17 cellular contexts compared by ENCODE assay signal in the genomic region with DNA sequence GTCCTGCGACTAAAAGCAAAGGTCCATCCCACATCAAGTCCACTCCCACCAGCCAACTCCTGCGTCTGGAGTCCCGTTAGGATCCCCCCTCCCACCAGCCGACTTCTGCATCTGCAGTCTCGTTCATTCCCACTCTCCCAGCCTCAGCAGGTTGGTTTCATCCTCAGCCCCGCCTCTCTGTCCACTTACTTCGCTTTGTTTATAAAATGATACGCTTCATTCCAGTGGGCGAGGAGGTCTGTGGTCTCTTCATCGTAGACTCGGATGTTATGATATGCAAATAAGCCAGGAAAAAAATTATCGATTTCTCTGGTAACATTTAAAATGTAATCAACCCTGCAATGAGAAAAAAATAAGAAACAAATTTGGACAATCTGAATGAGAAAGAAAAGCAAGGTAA. TPM values are rescaled to one million over a fixed set of nuclear protein-coding genes. Genes with fewer than 3 reads are reported as not detected.
DNase-seq lines count a peak whose midpoint lies in the region; ATAC-seq and TF ChIP-seq lines count a peak whose summit lies in the region.
"Had no signal": no experiment of that assay in that cellular context is flagged by ENCODE, and none has a peak within 500 bp of the region (broad histone marks: within the 10 kb centered on the region; RNA-seq: fewer than 3 reads in every experiment).

No MANE protein-coding gene starts in this region.

- H3K4me3 ChIP-seq in neural progenitor cell, result no peak overlapping the region
- no peak overlapping the region for H3K4me3 ChIP-seq in transverse colon
- no peak overlapping the region for H3K4me3 ChIP-seq in ovary

- H3K27me3 Mint-ChIP-seq in WTC11 (ENCODE audit: low read depth) (no peaks in the 10 kb centered on the region), endothelial cell (ENCODE audit: unreplicated experiment) (no peaks in the 10 kb centered on the region), neural progenitor cell (ENCODE audit: insufficient read depth, low read depth) (peaks cover 4% of the 10 kb centered on the region)
- H3K27me3 Mint-ChIP-seq: stimulated activated naive CD8-positive, alpha-beta T cell treated with anti-CD3 and anti-CD28 coated beads, Interleukin-15, Interleukin-2, amounts not matched to agents 100 ng/mL and 50 ng/mL, for 24 hours had no signal

- H3K9me3 ChIP-seq in neural progenitor cell (ENCODE audit: low read depth) (no peaks in the 10 kb centered on the region), transverse colon (no peaks in the 10 kb centered on the region), ovary (no peaks in the 10 kb centered on the region)

- H3K27ac Mint-ChIP-seq in WTC11, result peak overlapping the region; percentile 57
- H3K27ac Mint-ChIP-seq in endothelial cell (ENCODE audit: unreplicated experiment), result no peak overlapping the region
- H3K27ac Mint-ChIP-seq in neural progenitor cell, result peak overlapping the region; percentile 74
- H3K27ac Mint-ChIP-seq: activated naive CD4-positive, alpha-beta T cell treated with anti-CD3 and anti-CD28 coated beads for 36 hours; mesothelial cell of epicardium; stimulated activated naive CD8-positive, alpha-beta T cell treated with anti-CD3 and anti-CD28 coated beads, Interleukin-15, Interleukin-2, amounts not matched to agents 100 ng/mL and 50 ng/mL, for 24 hours; T-helper 2 cell treated with Interferon-gamma antibody and Interleukin-4, amounts not matched to agents 5 μg/mL and 100 μg/mL, for 36 hours had no signal

- POLR2A ChIA-PET in WTC11 (lab: Charles Lee), result no interaction called here

- H3K79me2 ChIP-seq in neural progenitor cell (ENCODE audit: low read depth), result no peaks in the 10 kb centered on the region

- peaks cover 23% of the 10 kb centered on the region for H3K4me1 Mint-ChIP-seq in WTC11
- H3K4me1 Mint-ChIP-seq in endothelial cell (ENCODE audit: unreplicated experiment), result peaks cover 37% of the 10 kb centered on the region
- peaks cover 58% of the 10 kb centered on the region for H3K4me1 Mint-ChIP-seq in neural progenitor cell

- H3K36me3 ChIP-seq in neural progenitor cell (peaks cover 3% of the 10 kb centered on the region), transverse colon (peaks cover 0 to 33% (median 7%) of the 10 kb centered on the region in 4 donors), ovary (no peaks in the 10 kb centered on the region)

- 72 to 75% methylated on average over 11 to 12 of the region's 12 CpGs for WGBS in transverse colon (ENCODE audit: low coverage in 1 of 2), 2 donors
- WGBS in ovary, 3 donors, result 86 to 88% (median 87%) methylated on average over 12 of the region's 12 CpGs

- no peak overlapping the region for H3K27ac ChIP-seq in neural progenitor cell
- peak overlapping the region; percentile 80 to 93 (median 88) for H3K27ac ChIP-seq in transverse colon
- H3K27ac ChIP-seq in ovary, result no peak overlapping the region
- H3K27ac ChIP-seq: C4-2B, KMS-11 had no signal

- H3K4me3 Mint-ChIP-seq in WTC11, result no peak overlapping the region
- H3K4me3 Mint-ChIP-seq in endothelial cell (ENCODE audit: unreplicated experiment), result peak overlapping the region; percentile 67
- H3K4me3 Mint-ChIP-seq in neural progenitor cell, result peak overlapping the region; percentile 72
- H3K4me3 Mint-ChIP-seq: activated naive CD4-positive, alpha-beta T cell treated with anti-CD3 and anti-CD28 coated beads for 36 hours; mesothelial cell of epicardium; stimulated activated naive CD8-positive, alpha-beta T cell treated with anti-CD3 and anti-CD28 coated beads, Interleukin-15, Interleukin-2, amounts not matched to agents 100 ng/mL and 50 ng/mL, for 24 hours; T-helper 2 cell treated with Interferon-gamma antibody and Interleukin-4, amounts not matched to agents 5 μg/mL and 100 μg/mL, for 36 hours had no signal

- no peak overlapping the region for H2AFZ ChIP-seq in neural progenitor cell (replicated peaks)

- TF ChIP-seq POLR2A in transverse colon (IDR thresholded peaks at IDR 0.05), result no peak
- no peak for TF ChIP-seq POLR2A in ovary (IDR thresholded peaks at IDR 0.05)

- H3F3A ChIP-seq in neural progenitor cell (ENCODE audit: low read depth), result peaks cover 42% of the 10 kb centered on the region

- in situ Hi-C loops in transverse colon (cut with MboI; ENCODE audit: low pct_ligation_motif_present in 1 of 4, low pct_unique_long_range_greater_than_20kb in 1 of 4, low sequenced_read_pairs in 3 of 4), result loop anchor here (5.0 to 10.0 kb wide), 3 partner anchors 136 to 236 kb away; a partner anchor contains a TSS

- TF ChIP-seq CTCF in WTC11 (IDR thresholded peaks at IDR 0.05) (no peak), endothelial cell (IDR thresholded peaks at IDR 0.05; ENCODE audit: unreplicated experiment) (no peak), neural progenitor cell (IDR thresholded peaks at IDR 0.05) (no peak), transverse colon (IDR thresholded peaks at IDR 0.05) (no peak), ovary (IDR thresholded peaks at IDR 0.05) (no peak)

- peaks cover 30% of the 10 kb centered on the region for H3K4me1 ChIP-seq in neural progenitor cell
- peaks cover 15 to 60% (median 35%) of the 10 kb centered on the region in 4 donors for H3K4me1 ChIP-seq in transverse colon
- H3K4me1 ChIP-seq in ovary (ENCODE audit: insufficient read depth), result peaks cover 14% of the 10 kb centered on the region

- no peak for ATAC-seq in WTC11
- no peak for ATAC-seq in GM21423 (IDR thresholded peaks at IDR 0.05; ENCODE audit: unreplicated experiment)
- ATAC-seq: activated CD4-positive, CD25-positive, alpha-beta regulatory T cell treated with anti-CD3 and anti-CD28 coated beads, Interleukin-2, amount 50 U/mL, for 24 hours had no signal

- no peak overlapping the region for H3K4me2 ChIP-seq in neural progenitor cell
- H3K4me2 ChIP-seq: KMS-11 had no signal

- TF ChIP-seq EP300 in transverse colon (IDR thresholded peaks at IDR 0.05; ENCODE audit: low read depth) (no peak), ovary (IDR thresholded peaks at IDR 0.05) (no peak)

- no peak overlapping the region for H3K9ac ChIP-seq in neural progenitor cell
- H3K9ac ChIP-seq: KMS-11 had no signal

- H3K27me3 ChIP-seq in neural progenitor cell (no peaks in the 10 kb centered on the region), transverse colon (no peaks in the 10 kb centered on the region), ovary (no peaks in the 10 kb centered on the region)

- H3K36me3 Mint-ChIP-seq in WTC11 (peaks cover 48% of the 10 kb centered on the region), endothelial cell (ENCODE audit: low read depth, unreplicated experiment) (peaks cover 46% of the 10 kb centered on the region), neural progenitor cell (peaks cover 38% of the 10 kb centered on the region)

- CTCF ChIA-PET in WTC11 (lab: Charles Lee), result interaction anchor here (0.6 kb wide), 1 partner anchor 154 kb away, joined by 3 read pairs; no protein-coding TSS in a partner anchor

- intact Hi-C loops in transverse colon (cut with DNase I; ENCODE audit: low total_unique reads) (loop anchor here (10.0 kb wide), 1 partner anchor 54 kb away; a partner anchor contains a TSS), ovary (cut with DNase I) (loop anchor here in 3 of 4 donors (5.0 to 10.0 kb wide), 4 partner anchors 54 to 236 kb away; a partner anchor contains a TSS)

- no peak for DNase-seq in WTC11 (ENCODE audit: low spot score)
- no peak for DNase-seq in endothelial cell (ENCODE audit: low spot score)
- DNase-seq in neural progenitor cell (ENCODE audit: low spot score), result no peak
- DNase-seq in transverse colon, result no peak
- DNase-seq in ovary, result no peak
- no peak for DNase-seq in NCI-H510A treated with DMSO at 0.1 percent for 48 hours (lab: John Stamatoyannopoulos, UW)
- DNase-seq: activated naive CD4-positive, alpha-beta T cell treated with anti-CD3 and anti-CD28 coated beads for 36 hours; DMS153; NCI-H1105; stimulated activated CD4-positive, alpha-beta T cell treated with anti-CD3 and anti-CD28 coated beads, Interleukin-12 subunit alpha, Interleukin-12 subunit beta, amount 100 ng/mL, for 4 hours had no signal

- H3K9me3 Mint-ChIP-seq in WTC11 (peaks cover 6% of the 10 kb centered on the region), endothelial cell (ENCODE audit: unreplicated experiment) (no peaks in the 10 kb centered on the region), neural progenitor cell (peaks cover 2% of the 10 kb centered on the region)
- H3K9me3 Mint-ChIP-seq: activated naive CD4-positive, alpha-beta T cell treated with anti-CD3 and anti-CD28 coated beads for 36 hours; stimulated activated naive CD8-positive, alpha-beta T cell treated with anti-CD3 and anti-CD28 coated beads, Interleukin-15, Interleukin-2, amounts not matched to agents 100 ng/mL and 50 ng/mL, for 24 hours; T-helper 2 cell treated with Interferon-gamma antibody and Interleukin-4, amounts not matched to agents 5 μg/mL and 100 μg/mL, for 36 hours had no signal

- no peaks in the 10 kb centered on the region for H4K20me1 ChIP-seq in neural progenitor cell (ENCODE audit: low read depth)

TF ChIP-seq in WTC11, 78 proteins besides CTCF, POLR2A, EP300 and RAD21 (continues in another document):
- no peak for TF ChIP-seq NFYB (CRISPR knock-in tag; conservative IDR thresholded peaks at IDR 0.05; ENCODE audit: low read depth)
- TF ChIP-seq EMX1 (CRISPR knock-in tag; IDR thresholded peaks at IDR 0.05), result no peak
- no peak for TF ChIP-seq GABPB1 (CRISPR knock-in tag; IDR thresholded peaks at IDR 0.05)
- TF ChIP-seq ATF1 (CRISPR knock-in tag; IDR thresholded peaks at IDR 0.05), result no peak
- TF ChIP-seq ETV6 (CRISPR knock-in tag; IDR thresholded peaks at IDR 0.05), result no peak
- TF ChIP-seq SMAD4 (CRISPR knock-in tag; IDR thresholded peaks at IDR 0.05), result no peak

RNA-seq across cellular contexts. Expression of a gene that starts 56.8 kb away (rescaled TPM):
- total RNA-seq in WTC11 (2021), result 18.7 to 23.1 TPM (median 21.3 TPM) in 3 replicates
- 67.5 TPM for total RNA-seq in endothelial cell (ENCODE audit: unreplicated experiment)
- 8.4 and 10.2 TPM in 2 replicates for total RNA-seq in neural progenitor cell (ENCODE audit: low replicate concordance)
- 10 to 100 TPM; 15.0 to 39.0 (median 18.9) TPM for total RNA-seq in transverse colon
- total RNA-seq in ovary, result 10 to 100 TPM in 6 of 7 donors, 1 to 10 TPM in 1; 8.0 to 38.3 (median 35.1) TPM
- 10 to 100 TPM in 1 of 2 donors, 1 to 10 TPM in 1; 7.3 to 15.4 TPM for polyA plus RNA-seq in ovary

Comparison
In these comparisons a context has a peak if more than half of its experiments do, and no peak if none do; other contexts are left out.
1. H3K27ac ChIP-seq: peak in transverse colon (4 of 4); none in neural progenitor cell (single experiment) and ovary (0 of 2).